In the genomic region with DNA sequence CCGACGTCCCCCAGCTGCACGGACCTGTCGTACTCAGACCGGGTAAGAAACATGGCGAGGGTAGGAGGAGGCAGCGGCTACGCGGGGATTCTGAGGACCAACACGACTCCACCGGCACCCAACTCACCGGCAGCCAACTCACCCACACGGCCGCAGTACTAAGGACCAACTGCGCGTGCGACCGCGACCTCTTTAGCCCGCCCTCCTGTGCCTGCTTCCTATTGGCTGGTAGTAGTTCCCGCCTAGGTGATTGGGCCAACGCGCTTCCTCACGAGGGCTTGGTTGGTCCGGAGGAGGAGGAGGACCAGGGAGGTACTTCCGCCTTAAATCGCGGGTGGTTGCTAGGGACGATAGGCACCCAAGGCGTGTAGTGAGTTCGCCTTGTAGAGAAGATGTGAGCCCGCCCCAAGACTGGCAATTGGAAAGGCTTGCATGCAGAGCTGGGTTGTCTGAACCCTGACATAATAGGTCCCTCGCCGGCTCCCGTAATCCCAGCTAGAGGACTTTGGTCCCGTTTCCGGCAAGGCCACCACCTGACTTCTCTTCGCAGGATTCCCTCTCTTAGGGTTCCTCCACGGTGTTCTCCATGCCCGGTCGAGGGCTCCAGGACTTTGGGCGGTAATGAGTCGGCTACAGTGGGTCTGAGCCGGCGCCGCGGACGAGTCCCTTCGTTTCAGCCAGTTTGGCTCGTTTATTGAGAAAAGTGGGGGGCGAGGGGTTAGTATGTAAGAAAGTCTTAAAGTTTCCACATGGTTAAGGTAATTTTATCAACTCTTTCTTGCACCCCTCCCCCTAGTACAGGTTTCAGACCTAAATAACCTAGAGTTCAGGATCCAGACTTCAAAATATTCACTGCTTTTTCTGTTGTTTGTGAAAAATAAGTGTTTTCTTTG, we compare ENCODE assay signal across 8 cellular contexts. TPM values are rescaled to one million over a fixed set of nuclear protein-coding genes. Genes with fewer than 3 reads are reported as not detected.
A peak's percentile ranks its signal among the peaks of the same experiment; 100 is the strongest.
DNase-seq lines count a peak whose midpoint lies in the region; ATAC-seq, FAIRE-seq and TF ChIP-seq lines count a peak whose summit lies in the region.

A gene (minus strand): TSS at position 171 of the 893 bp plus-strand sequence. CDS start 118 bp downstream, at position 53.

- no peak within 1 kb of the TSS for H2AK5ac ChIP-seq in H1 (ENCODE audit: low read depth, low read length)

- H3K4me1 ChIP-seq in H1 (replicated peaks in 1 of 4; ENCODE audit: control insufficient read depth in 3 of 4, insufficient read depth in 4 of 4, low read length in 3 of 4), result no peaks in the 10 kb centered on the region; a peak in 1 of 7 replicates

- H4K20me1 ChIP-seq in H1 (replicated peaks in 1 of 2; ENCODE audit: control insufficient read depth in 1 of 2, insufficient read depth in 2 of 2, low read length in 2 of 2), result peaks cover 6% of the 10 kb centered on the region in 2 experiments

- no peak within 1 kb of the TSS for H3K23ac ChIP-seq in H1 (ENCODE audit: insufficient read length)

- peak within 1 kb of the TSS; percentile 68 for H2BK5ac ChIP-seq in H1 (ENCODE audit: low read depth, low read length)

- H3K14ac ChIP-seq in H1 (ENCODE audit: insufficient read length), result no peak within 1 kb of the TSS

- H2BK15ac ChIP-seq in H1 (ENCODE audit: low read length), result no peak within 1 kb of the TSS

- peak within 1 kb of the TSS; percentile 65 to 93 for H3K4me2 ChIP-seq in H1 (ENCODE audit: insufficient read depth in 1 of 2, low read depth in 2 of 2, low read length in 2 of 2)

- H3K23me2 ChIP-seq in H1 (ENCODE audit: low read depth, low read length), result no peaks in the 10 kb centered on the region; the same call in none of the 2 replicates

- peak; percentile 46 for FAIRE-seq in HTR-8/SVneo (lab: Jason Lieb, UNC)
- peak; percentile 70 for FAIRE-seq in H1 (lab: Jason Lieb, UNC)

- TF ChIP-seq EP300 in H1 (IDR thresholded peaks at IDR 0.05; ENCODE audit: borderline replicate concordance in 1 of 2, low read depth in 2 of 2, low read length in 2 of 2), result no peak

- peaks cover 0 to 2% (median under 1%) of the 10 kb centered on the region in 4 experiments; a peak in 1 of 8 replicates for H3K36me3 ChIP-seq in H1 (ENCODE audit: control insufficient read depth in 2 of 4, insufficient read depth in 4 of 4, low read length in 3 of 4)

- H4K5ac ChIP-seq in H1 (ENCODE audit: insufficient read length, low read depth, low read length), result peak within 1 kb of the TSS; percentile 55

- H3K4me1 Mint-ChIP-seq in memory B cell, result peaks cover 19% of the 10 kb centered on the region

- H3K9me3 ChIP-seq in H1 (ENCODE audit: insufficient read depth in 2 of 2, low read depth in 1 of 2, low read length in 1 of 2), result no peaks in the 10 kb centered on the region

- peak within 1 kb of the TSS; percentile 80 to 99 (median 95) for H3K4me3 ChIP-seq in H1 (ENCODE audit: extremely low read depth in 1 of 4, insufficient read depth in 2 of 4, low read depth in 3 of 4, low read length in 4 of 4)

- H2BK120ac ChIP-seq in H1 (replicated peaks; ENCODE audit: low read depth, low read length), result no peak within 1 kb of the TSS

- H3K18ac ChIP-seq in H1 (ENCODE audit: extremely low read depth, low read length), result peak within 1 kb of the TSS; percentile 74; the same call in 1 of the 2 replicates

- H4K91ac ChIP-seq in H1 (replicated peaks; ENCODE audit: insufficient read length, low read length), result no peak within 1 kb of the TSS

- no peak within 1 kb of the TSS for H2BK20ac ChIP-seq in H1 (ENCODE audit: low read length)

- no peak within 1 kb of the TSS for H3K4ac ChIP-seq in H1 (replicated peaks; ENCODE audit: insufficient read length, low read depth, low read length)

- peaks cover 12 to 50% of the 10 kb centered on the region in 2 experiments for H3K79me2 ChIP-seq in H1 (ENCODE audit: control insufficient read depth in 1 of 2, insufficient read depth in 2 of 2, low read length in 2 of 2)

- peak within 1 kb of the TSS; percentile 78 to 91 (median 80) for H3K9ac ChIP-seq in H1 (replicated peaks in 1 of 4; ENCODE audit: extremely low read depth in 1 of 4, low read depth in 3 of 4, low read length in 3 of 4)

- TF ChIP-seq RAD21 in H1 (IDR thresholded peaks at IDR 0.05 in 1 of 2, conservative IDR thresholded peaks at IDR 0.05 in 1 of 2; ENCODE audit: low read depth in 2 of 2, low read length in 2 of 2), result no peak

- CTCF ChIA-PET in H1 (lab: Charles Lee; ENCODE audit: partially characterized antibody), result interaction anchor here (0.6 to 4.8 kb wide), 9 partner anchors 9 to 107 kb away, joined by 3 to 34 read pairs (median 4); no protein-coding TSS in a partner anchor

- H3K79me1 ChIP-seq in H1 (ENCODE audit: low read depth, low read length), result peaks cover 2% of the 10 kb centered on the region; the same call in 1 of the 2 replicates

- peak; percentile 88 to 98 for TF ChIP-seq POLR2A in H1 (IDR thresholded peaks at IDR 0.05; ENCODE audit: control extremely low read depth in 1 of 2, low read depth in 2 of 2, low read length in 2 of 2)

- peak within 1 kb of the TSS; percentile 90; the same call in 1 of the 2 replicates for H4K8ac ChIP-seq in H1 (ENCODE audit: extremely low read depth, insufficient read depth, low read length)

- peaks cover 8% of the 10 kb centered on the region for H3K36me3 Mint-ChIP-seq in memory B cell

- ATAC-seq in GM21367 (IDR thresholded peaks at IDR 0.05; ENCODE audit: unreplicated experiment) (peak; percentile 94), memory B cell (ENCODE audit: low read depth) (peak; percentile 92)

- TF ChIP-seq CTCF in H1 (IDR thresholded peaks at IDR 0.05; ENCODE audit: control extremely low read depth in 1 of 3, insufficient read depth in 1 of 3, low read depth in 1 of 3, low read length in 3 of 3), result no peak

- peak within 1 kb of the TSS; percentile 99 for H3K4me3 Mint-ChIP-seq in memory B cell

- peak within 1 kb of the TSS; percentile 96 for H3K27ac Mint-ChIP-seq in memory B cell

- POLR2A ChIA-PET in H1 (lab: Charles Lee; ENCODE audit: partially characterized antibody), result interaction anchor here (0.6 to 2.5 kb wide), 12 partner anchors 19 to 104 kb away, joined by 3 to 12 read pairs (median 3); a partner anchor contains a TSS

- WGBS in H1 (ENCODE audit: extremely low coverage in 1 of 2, insufficient coverage in 1 of 2, insufficient read length in 1 of 2, insufficient replicate concordance in 2 of 2, low coverage in 1 of 2, low lambda C conversion rate in 2 of 2, missing lambda C conversion rate in 1 of 2), 2 experiments, result 2% methylated on average over 45 of the region's 51 CpGs; no CpG with 5 or more reads in 1 of the 2 experiments

- DNase-seq in COLO829 (ENCODE audit: low spot score) (peak; percentile 82), HTR-8/SVneo (ENCODE audit: insufficient read length, low spot score) (peak; percentile 89), NOMO-1 treated with dmso at 0.1 percent for 144 hours (lab: John Stamatoyannopoulos, UW; ENCODE audit: unreplicated experiment) (peak; percentile 98), H1 (ENCODE audit: low read depth in 1 of 2, low spot score in 2 of 2) (peak; percentile 88 to 94), memory B cell (ENCODE audit: low spot score in 2 of 2) (peak; percentile 73 to 91)
- DNase-seq in activated CD8-positive, alpha-beta memory T cell treated with anti-CD3 and anti-CD28 coated beads for 48 hours (ENCODE audit: low read depth in 2 of 3, low spot score in 2 of 3), result peak; percentile 63 to 88 (median 77)
- DNase-seq in stimulated activated CD8-positive, alpha-beta memory T cell treated with anti-CD3 and anti-CD28 coated beads, Interleukin-12 subunit alpha, Interleukin-12 subunit beta, amount 100 ng/mL, for 24 hours (ENCODE audit: extremely low read depth), result peak; percentile 85

- no peaks in the 10 kb centered on the region for H3K27me3 ChIP-seq in H1 (replicated peaks in 1 of 4; ENCODE audit: control insufficient read depth in 3 of 4, extremely low read depth in 1 of 4, insufficient read depth in 3 of 4, low read length in 3 of 4)

- H3K56ac ChIP-seq in H1 (replicated peaks; ENCODE audit: insufficient read length, low read depth, low read length), result peak within 1 kb of the TSS; percentile 22

- H3K27me3 Mint-ChIP-seq in memory B cell, result no peaks in the 10 kb centered on the region

- no peak within 1 kb of the TSS; the same call in 1 of the 2 replicates for H2BK12ac ChIP-seq in H1 (ENCODE audit: low read depth, low read length)

- peak within 1 kb of the TSS; percentile 78 for H3K27ac ChIP-seq in H1 (ENCODE audit: low read depth, low read length)

- peak within 1 kb of the TSS; percentile 18; the same call in 1 of the 2 replicates for H2AFZ ChIP-seq in H1 (ENCODE audit: low read length)

- H3K9me3 Mint-ChIP-seq in memory B cell, result no peaks in the 10 kb centered on the region

TF ChIP-seq in H1, 55 proteins besides CTCF, POLR2A, EP300 and RAD21 (continues in another document):
- TF ChIP-seq SIRT6 (IDR thresholded peaks at IDR 0.05; ENCODE audit: low read length) (no peak), NANOG (IDR thresholded peaks at IDR 0.05; ENCODE audit: insufficient read depth, low read depth, low read length, poor library complexity, severe bottlenecking) (no peak), NRF1 (IDR thresholded peaks at IDR 0.05; ENCODE audit: low read depth, low read length) (peak; percentile 29), BRCA1 (IDR thresholded peaks at IDR 0.05; ENCODE audit: low read depth, low read length) (no peak), SUZ12 (IDR thresholded peaks at IDR 0.05; ENCODE audit: low read length) (no peak), BCL11A (IDR thresholded peaks at IDR 0.05; ENCODE audit: low read depth in 2 of 2, low read length in 2 of 2) (no peak)
- TF ChIP-seq, protein P1, sequence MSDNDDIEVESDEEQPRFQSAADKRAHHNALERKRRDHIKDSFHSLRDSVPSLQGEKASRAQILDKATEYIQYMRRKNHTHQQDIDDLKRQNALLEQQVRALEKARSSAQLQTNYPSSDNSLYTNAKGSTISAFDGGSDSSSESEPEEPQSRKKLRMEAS (IDR thresholded peaks at IDR 0.05), result peak; percentile 65
- TF ChIP-seq, protein P2, sequence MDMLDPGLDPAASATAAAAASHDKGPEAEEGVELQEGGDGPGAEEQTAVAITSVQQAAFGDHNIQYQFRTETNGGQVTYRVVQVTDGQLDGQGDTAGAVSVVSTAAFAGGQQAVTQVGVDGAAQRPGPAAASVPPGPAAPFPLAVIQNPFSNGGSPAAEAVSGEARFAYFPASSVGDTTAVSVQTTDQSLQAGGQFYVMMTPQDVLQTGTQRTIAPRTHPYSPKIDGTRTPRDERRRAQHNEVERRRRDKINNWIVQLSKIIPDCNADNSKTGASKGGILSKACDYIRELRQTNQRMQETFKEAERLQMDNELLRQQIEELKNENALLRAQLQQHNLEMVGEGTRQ (IDR thresholded peaks at IDR 0.05; ENCODE audit: low read length), result peak; percentile 46

RNA-seq across cellular contexts. Expression of the gene that starts here (rescaled TPM):
- total RNA-seq in H1 (2021; fragmentation: NEBNext Ultra II Directional; extraction: Animal tissue kit (Norgen Biotek cat#: 25700)), result 147 and 166 TPM in 2 replicates
- polyA plus RNA-seq in H1 (2011; rRNA removed), result 73.3 and 140 TPM in 2 replicates
- polyA plus RNA-seq in H1 (2011; cell fraction: cytosol; rRNA removed), result 127 TPM
- polyA plus RNA-seq in H1 (2011; cell fraction: nucleus; rRNA removed), result 46.0 TPM
- polyA plus RNA-seq in H1 (2012, experiment 1 of 2), result 126 to 142 TPM (median 133 TPM) in 4 replicates
- 31.6 TPM for polyA plus RNA-seq in H1 (2012, experiment 2 of 2)
- polyA plus RNA-seq in H1 (2013, experiment 1 of 2), result 76.2 TPM
- 73.7 TPM for polyA plus RNA-seq in H1 (2013, experiment 2 of 2)
- polyA minus RNA-seq in H1 (2011; rRNA and poly(A)+ RNA removed), result 84.5 and 90.3 TPM in 2 replicates
- polyA minus RNA-seq in H1 (2011; cell fraction: cytosol; rRNA and poly(A)+ RNA removed), result 60.9 TPM
- polyA minus RNA-seq in H1 (2011; cell fraction: nucleus; rRNA and poly(A)+ RNA removed), result 26.5 TPM

Comparison
In these comparisons a context has a peak if more than half of its experiments do, and no peak if none do; other contexts are left out.
1. Peak in every context shown above with its lines: DNase-seq, ATAC-seq, H3K4me3 ChIP-seq and H3K27ac ChIP-seq.